24 cellular contexts compared by ENCODE assay signal in the genomic region with DNA sequence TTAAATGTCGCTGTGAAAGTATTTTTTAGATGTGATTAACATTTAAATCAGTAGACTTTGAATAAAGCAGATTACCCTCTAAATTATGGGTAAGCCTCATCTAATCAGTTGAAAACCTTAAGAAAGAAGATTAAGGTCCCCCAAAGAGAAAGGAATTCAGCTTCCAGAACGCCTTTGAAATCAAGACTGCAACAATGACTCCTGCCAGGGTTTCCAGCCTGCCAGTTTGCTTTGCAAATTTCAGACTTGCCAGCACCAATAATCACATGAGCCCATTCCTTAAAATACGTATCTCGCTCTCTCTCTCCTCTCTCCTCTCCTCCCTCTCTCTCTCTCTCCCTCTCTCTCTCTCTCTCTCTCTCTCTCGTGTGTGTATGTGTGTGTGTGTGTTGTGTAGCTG.
"Had no signal": no experiment of that assay in that cellular context is flagged by ENCODE, and none has a peak within 500 bp of the region (broad histone marks: within the 10 kb centered on the region; RNA-seq: fewer than 3 reads in every experiment).

No MANE protein-coding gene starts in this region.

- H3K4me3 Mint-ChIP-seq: activated CD4-positive, alpha-beta memory T cell treated with anti-CD3 and anti-CD28 coated beads for 36 hours; activated CD4-positive, alpha-beta T cell treated with anti-CD3 and anti-CD28 coated beads, Interleukin-2, amount 10 ng/mL, durations not matched to agents 7 days and 5 days; activated naive CD4-positive, alpha-beta T cell treated with anti-CD3 and anti-CD28 coated beads for 36 hours; activated naive CD8-positive, alpha-beta T cell; activated T-helper 17 cell treated with anti-CD3 and anti-CD28 coated beads, Interleukin-2, amount 50 U/mL, for 72 hours; T-cell had no signal

- FAIRE-seq: K562 had no signal

- H3K27me3 Mint-ChIP-seq: activated CD4-positive, alpha-beta memory T cell treated with anti-CD3 and anti-CD28 coated beads for 36 hours; activated naive CD8-positive, alpha-beta T cell had no signal

- ATAC-seq: activated T-helper 17 cell treated with anti-CD3 and anti-CD28 coated beads, Interleukin-2, amount 50 U/mL, for 72 hours; K562; T-cell had no signal

- H3K4me1 Mint-ChIP-seq: activated T-helper 17 cell treated with anti-CD3 and anti-CD28 coated beads, Interleukin-2, amount 50 U/mL, for 72 hours had no signal

- H3K36me3 Mint-ChIP-seq: activated CD4-positive, alpha-beta memory T cell treated with anti-CD3 and anti-CD28 coated beads for 36 hours; activated naive CD8-positive, alpha-beta T cell; T-cell had no signal

- H3K27ac Mint-ChIP-seq: activated CD4-positive, alpha-beta memory T cell treated with anti-CD3 and anti-CD28 coated beads for 36 hours; activated CD4-positive, alpha-beta T cell treated with anti-CD3 and anti-CD28 coated beads, Interleukin-2, amount 10 ng/mL, durations not matched to agents 7 days and 5 days; activated naive CD4-positive, alpha-beta T cell treated with anti-CD3 and anti-CD28 coated beads for 36 hours; activated naive CD8-positive, alpha-beta T cell; activated T-helper 17 cell treated with anti-CD3 and anti-CD28 coated beads, Interleukin-2, amount 50 U/mL, for 72 hours; T-cell had no signal

- DNase-seq: activated CD4-positive, alpha-beta memory T cell treated with anti-CD3 and anti-CD28 coated beads for 36 hours; activated CD4-positive, alpha-beta T cell treated with anti-CD3 and anti-CD28 coated beads, Interleukin-2, amount 10 ng/mL, durations not matched to agents 7 days and 5 days; activated CD4-positive, CD25-positive, alpha-beta regulatory T cell; activated CD8-positive, alpha-beta memory T cell treated with anti-CD3 and anti-CD28 coated beads for 24 hours; activated gamma-delta T cell; activated naive CD4-positive, alpha-beta T cell treated with anti-CD3 and anti-CD28 coated beads for 36 hours; activated T-cell treated with anti-CD3 and anti-CD28 coated beads, Interleukin-2, amount 50 U/mL, for 48 hours; amygdala; Karpas-422; MM.1S; NCI-H1105; NCI-H1436; NCI-H1694 treated with DMSO at 0.1 percent for 48 hours; NCI-H2081; NCI-H524; NCI-H748 treated with DMSO at 0.1 percent for 48 hours; SIG-M5; T-cell; T-helper 2 cell had no signal

- H3K9me3 Mint-ChIP-seq: activated CD4-positive, alpha-beta memory T cell treated with anti-CD3 and anti-CD28 coated beads for 36 hours; activated CD4-positive, alpha-beta T cell treated with anti-CD3 and anti-CD28 coated beads, Interleukin-2, amount 10 ng/mL, durations not matched to agents 7 days and 5 days; activated naive CD4-positive, alpha-beta T cell treated with anti-CD3 and anti-CD28 coated beads for 36 hours; activated T-helper 17 cell treated with anti-CD3 and anti-CD28 coated beads, Interleukin-2, amount 50 U/mL, for 72 hours; T-cell had no signal

- H3K27ac ChIP-seq: SK-N-MC, VCaP had no signal

- H3K4me3 ChIP-seq: K562, SK-N-MC had no signal
